Comparison of ENCODE assay signal across 31 cellular contexts in genomic region chr3:105619651-105620050, GRCh38.
"Had no signal": no experiment of that assay in that cellular context is flagged by ENCODE, and none has a peak within 500 bp of the region (broad histone marks: within the 10 kb centered on the region; RNA-seq: fewer than 3 reads in every experiment).

No MANE protein-coding gene starts in this region.

- H3K9ac ChIP-seq: neural progenitor cell, parathyroid adenoma had no signal

- DNase-seq: naive thymus-derived CD8-positive, alpha-beta T cell; occipital lobe; ovary; posterior cingulate gyrus; psoas muscle; right cardiac atrium; right lobe of liver; sigmoid colon; spleen; stimulated activated CD4-positive, alpha-beta T cell treated with anti-CD3 and anti-CD28 coated beads, Interleukin-12 subunit alpha, Interleukin-12 subunit beta, amount 100 ng/mL, for 4 hours; stimulated activated CD4-positive, alpha-beta T cell treated with anti-CD3 and anti-CD28 coated beads, Interleukin-1b, Interleukin-23, amount 100 ng/mL, for 48 hours; stimulated activated CD4-positive, alpha-beta T cell treated with anti-CD3 and anti-CD28 coated beads, Interleukin-4, amount 100 ng/mL, for 1 hour; stimulated activated CD4-positive, alpha-beta T cell treated with anti-CD3 and anti-CD28 coated beads, Interleukin-4, amount 100 ng/mL, for 4 hours; stimulated activated CD8-positive, alpha-beta memory T cell treated with anti-CD3 and anti-CD28 coated beads, Interleukin-4, amount 100 ng/mL, for 48 hours; stimulated activated naive CD4-positive, alpha-beta T cell; stimulated activated naive CD8-positive, alpha-beta T cell treated with anti-CD3 and anti-CD28 coated beads, Interleukin-15, amount 100 ng/mL, for 72 hours; stimulated activated naive CD8-positive, alpha-beta T cell treated with anti-CD3 and anti-CD28 coated beads, Interleukin-15, Interleukin-2, amounts not matched to agents 100 U/mL and 50 U/mL, for 24 hours; substantia nigra; testis; tibial artery; trophoblast cell; upper lobe of left lung had no signal

- ATAC-seq: naive thymus-derived CD8-positive, alpha-beta T cell; natural killer cell treated with Interleukin-12 subunit alpha and Interleukin-12 subunit beta and Interleukin-15 and Interleukin-18, amount 100 ng/mL, for 72 hours; psoas muscle; right cardiac atrium; right lobe of liver; stimulated activated memory B cell treated with anti-CD40 and anti-IgM and Interleukin-4, amounts not matched to agents 10 μg/mL and 1 μg/mL and 100 μg/mL, for 72 hours; stimulated activated naive CD8-positive, alpha-beta T cell treated with anti-CD3 and anti-CD28 coated beads, Interleukin-15, amount 100 ng/mL, for 72 hours; stimulated activated naive CD8-positive, alpha-beta T cell treated with anti-CD3 and anti-CD28 coated beads, Interleukin-15, Interleukin-2, amounts not matched to agents 100 U/mL and 50 U/mL, for 24 hours had no signal

- H3K27me3 Mint-ChIP-seq: progenitor cell of endocrine pancreas; stimulated activated memory B cell treated with anti-CD40 and anti-IgM and Interleukin-4, amounts not matched to agents 10 μg/mL and 1 μg/mL and 100 μg/mL, for 72 hours; stimulated activated naive CD8-positive, alpha-beta T cell treated with anti-CD3 and anti-CD28 coated beads, Interleukin-15, amount 100 ng/mL, for 72 hours had no signal

- H3K4me1 Mint-ChIP-seq: naive thymus-derived CD8-positive, alpha-beta T cell; neural progenitor cell; stimulated activated memory B cell treated with anti-CD40 and anti-IgM and Interleukin-4, amounts not matched to agents 10 μg/mL and 1 μg/mL and 100 μg/mL, for 72 hours; stimulated activated naive CD8-positive, alpha-beta T cell treated with anti-CD3 and anti-CD28 coated beads, Interleukin-15, amount 100 ng/mL, for 72 hours had no signal

- H3K4me3 Mint-ChIP-seq: naive thymus-derived CD8-positive, alpha-beta T cell; natural killer cell treated with Interleukin-12 subunit alpha and Interleukin-12 subunit beta and Interleukin-15 and Interleukin-18, amount 100 ng/mL, for 72 hours; neural progenitor cell; stimulated activated memory B cell treated with anti-CD40 and anti-IgM and Interleukin-4, amounts not matched to agents 10 μg/mL and 1 μg/mL and 100 μg/mL, for 72 hours; stimulated activated naive CD8-positive, alpha-beta T cell treated with anti-CD3 and anti-CD28 coated beads, Interleukin-15, amount 100 ng/mL, for 72 hours had no signal

- H3K79me2 ChIP-seq: parathyroid adenoma had no signal

- H3K27me3 ChIP-seq: neural progenitor cell, ovary, right lobe of liver, sigmoid colon, spleen, suprapubic skin, testis, tibial artery, upper lobe of left lung, vagina had no signal

- H3K27ac Mint-ChIP-seq: naive thymus-derived CD8-positive, alpha-beta T cell; natural killer cell treated with Interleukin-12 subunit alpha and Interleukin-12 subunit beta and Interleukin-15 and Interleukin-18, amount 100 ng/mL, for 72 hours; neural progenitor cell; progenitor cell of endocrine pancreas; stimulated activated memory B cell treated with anti-CD40 and anti-IgM and Interleukin-4, amounts not matched to agents 10 μg/mL and 1 μg/mL and 100 μg/mL, for 72 hours had no signal

- H3K36me3 Mint-ChIP-seq: naive thymus-derived CD8-positive, alpha-beta T cell; natural killer cell treated with Interleukin-12 subunit alpha and Interleukin-12 subunit beta and Interleukin-15 and Interleukin-18, amount 100 ng/mL, for 72 hours; neural progenitor cell; stimulated activated memory B cell treated with anti-CD40 and anti-IgM and Interleukin-4, amounts not matched to agents 10 μg/mL and 1 μg/mL and 100 μg/mL, for 72 hours had no signal

- H3K9me3 ChIP-seq: ovary, psoas muscle, right lobe of liver, sigmoid colon, spleen, suprapubic skin, testis, tibial artery, upper lobe of left lung, vagina had no signal

- H3K4me1 ChIP-seq: neural progenitor cell, psoas muscle, right lobe of liver, sigmoid colon, spleen, suprapubic skin, testis, tibial artery, upper lobe of left lung, vagina had no signal

- H3K4me2 ChIP-seq: neural progenitor cell, smooth muscle cell had no signal

- H3K4me3 ChIP-seq: neural progenitor cell, ovary, psoas muscle, right lobe of liver, sigmoid colon, skin epidermis, smooth muscle cell, spleen, suprapubic skin, testis, tibial artery, upper lobe of left lung, vagina had no signal

- H3K9me3 Mint-ChIP-seq: naive thymus-derived CD8-positive, alpha-beta T cell; natural killer cell treated with Interleukin-12 subunit alpha and Interleukin-12 subunit beta and Interleukin-15 and Interleukin-18, amount 100 ng/mL, for 72 hours; neural progenitor cell; stimulated activated memory B cell treated with anti-CD40 and anti-IgM and Interleukin-4, amounts not matched to agents 10 μg/mL and 1 μg/mL and 100 μg/mL, for 72 hours; stimulated activated naive CD8-positive, alpha-beta T cell treated with anti-CD3 and anti-CD28 coated beads, Interleukin-15, amount 100 ng/mL, for 72 hours had no signal

- H3K36me3 ChIP-seq: neural progenitor cell, ovary, right lobe of liver, sigmoid colon, spleen, suprapubic skin, tibial artery, upper lobe of left lung, vagina had no signal

- H3K27ac ChIP-seq: neural progenitor cell, ovary, parathyroid adenoma, psoas muscle, right lobe of liver, sigmoid colon, skin epidermis, spleen, suprapubic skin, testis, tibial artery, upper lobe of left lung, vagina had no signal
